In the genomic region with DNA sequence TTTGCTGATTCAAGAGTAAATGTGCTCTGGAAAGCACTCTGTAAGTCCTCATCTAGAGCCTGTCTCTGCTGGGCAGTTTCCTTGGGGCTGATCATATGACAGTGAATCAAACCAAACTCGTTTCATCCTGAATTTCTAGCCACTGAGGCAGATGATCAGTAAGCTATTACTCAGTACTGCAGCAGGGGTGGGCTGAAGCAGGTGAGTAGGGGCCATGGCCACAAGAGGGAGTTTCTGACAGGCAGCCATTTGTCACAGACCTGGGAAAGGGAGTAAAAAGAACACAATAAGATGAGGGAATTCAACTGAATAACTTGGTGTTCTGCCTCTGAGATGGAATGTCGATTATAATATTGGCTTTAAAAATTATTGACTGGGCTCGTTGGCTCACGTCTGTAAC, we compare ENCODE assay signal across 5 cellular contexts. TPM values are rescaled to one million over a fixed set of nuclear protein-coding genes. Genes with fewer than 3 reads are reported as not detected.
"Had no signal": no experiment of that assay in that cellular context is flagged by ENCODE, and none has a peak within 500 bp of the region (broad histone marks: within the 10 kb centered on the region; RNA-seq: fewer than 3 reads in every experiment).

No MANE protein-coding gene starts in this region.

RNA-seq across cellular contexts. Expression of gene HSFY2, which starts 19.4 kb away (rescaled TPM):
- total RNA-seq: HT-29, HT1080, IMR-90, K562 had no signal
- polyA plus RNA-seq: IgD-negative memory B cell, IMR-90, K562 had no signal
